In genomic region chr22:40008726-40009125, GRCh38 we compare ENCODE assay signal across 20 cellular contexts. TPM values are rescaled to one million over a fixed set of nuclear protein-coding genes. Genes with fewer than 3 reads are reported as not detected.
A peak's percentile ranks its signal among the peaks of the same experiment; 100 is the strongest.
DNase-seq lines count a peak whose midpoint lies in the region; ATAC-seq and TF ChIP-seq lines count a peak whose summit lies in the region.
"Had no signal": no experiment of that assay in that cellular context is flagged by ENCODE, and none has a peak within 500 bp of the region (broad histone marks: within the 10 kb centered on the region; RNA-seq: fewer than 3 reads in every experiment).

No MANE protein-coding gene starts in this region.

- H3K27ac ChIP-seq in SJCRH30 (peak overlapping the region; percentile 66), hepatocyte (peak overlapping the region; percentile 27), testis (no peak overlapping the region)
- H3K27ac ChIP-seq: coronary artery, esophagus muscularis mucosa, uterus had no signal

- no peaks in the 10 kb centered on the region for H3K9me3 Mint-ChIP-seq in type B pancreatic cell
- no peaks in the 10 kb centered on the region for H3K9me3 Mint-ChIP-seq in mesothelial cell of epicardium
- H3K9me3 Mint-ChIP-seq: activated CD4-positive, alpha-beta memory T cell treated with anti-CD3 and anti-CD28 coated beads, Interleukin-2, amount 10 ng/mL, durations not matched to agents 7 days and 5 days; activated T-helper 17 cell treated with anti-CD3 and anti-CD28 coated beads, Interleukin-2, amount 50 U/mL, for 72 hours; stimulated activated memory B cell treated with anti-CD40 and anti-IgM and Interleukin-4, amounts not matched to agents 10 μg/mL and 1 μg/mL and 100 μg/mL, for 72 hours had no signal

- DNase-seq in SHP77 (lab: John Stamatoyannopoulos, UW), result peak; percentile 40 to 63
- DNase-seq in SHP77 treated with DMSO at 0.1 percent for 48 hours (lab: John Stamatoyannopoulos, UW), result no peak
- DNase-seq in SJCRH30, result peak; percentile 73 to 77
- DNase-seq in hepatocyte (ENCODE audit: low spot score), result no peak
- DNase-seq in type B pancreatic cell (ENCODE audit: extremely low spot score, unreplicated experiment), result no peak
- no peak for DNase-seq in testis
- no peak for DNase-seq in mesothelial cell of epicardium (ENCODE audit: low spot score in 2 of 2, unreplicated experiment in 2 of 2)
- DNase-seq: activated CD4-positive, alpha-beta memory T cell treated with anti-CD3 and anti-CD28 coated beads, Interleukin-2, amount 10 ng/mL, durations not matched to agents 7 days and 5 days; DMS 273 treated with DMSO at 0.1 percent for 48 hours; hypothalamus; KG1; NCI-H1436 treated with DMSO at 0.1 percent for 48 hours; NCI-H524 treated with DMSO at 0.1 percent for 48 hours; SIG-M5; uterus had no signal

- peaks cover 33% of the 10 kb centered on the region for H3K4me1 Mint-ChIP-seq in type B pancreatic cell (ENCODE audit: unreplicated experiment)
- peaks cover 30% of the 10 kb centered on the region for H3K4me1 Mint-ChIP-seq in mesothelial cell of epicardium
- H3K4me1 Mint-ChIP-seq: stimulated activated memory B cell treated with anti-CD40 and anti-IgM and Interleukin-4, amounts not matched to agents 10 μg/mL and 1 μg/mL and 100 μg/mL, for 72 hours had no signal

- H2AFZ ChIP-seq in hepatocyte, result no peak overlapping the region

- H3K36me3 Mint-ChIP-seq in type B pancreatic cell (peaks cover 4% of the 10 kb centered on the region), mesothelial cell of epicardium (no peaks in the 10 kb centered on the region)

- ATAC-seq in GM18505 (IDR thresholded peaks at IDR 0.05; ENCODE audit: unreplicated experiment), result no peak
- ATAC-seq: stimulated activated memory B cell treated with anti-CD40 and anti-IgM and Interleukin-4, amounts not matched to agents 10 μg/mL and 1 μg/mL and 100 μg/mL, for 72 hours had no signal

- H3K79me2 ChIP-seq in hepatocyte, result peaks cover 50% of the 10 kb centered on the region

- H4K20me1 ChIP-seq in hepatocyte (ENCODE audit: insufficient read depth, poor library complexity, severe bottlenecking), result peaks cover 10% of the 10 kb centered on the region

- no peak overlapping the region for H3K4me2 ChIP-seq in hepatocyte

- H3K4me1 ChIP-seq in SJCRH30 (peaks cover 29% of the 10 kb centered on the region), hepatocyte (ENCODE audit: insufficient read depth) (peaks cover 18% of the 10 kb centered on the region), testis (peaks cover 1% of the 10 kb centered on the region)
- H3K4me1 ChIP-seq: uterus had no signal

- H3K4me3 Mint-ChIP-seq in type B pancreatic cell (peak overlapping the region; percentile 31), mesothelial cell of epicardium (no peak overlapping the region)
- H3K4me3 Mint-ChIP-seq: activated CD4-positive, alpha-beta memory T cell treated with anti-CD3 and anti-CD28 coated beads, Interleukin-2, amount 10 ng/mL, durations not matched to agents 7 days and 5 days; stimulated activated memory B cell treated with anti-CD40 and anti-IgM and Interleukin-4, amounts not matched to agents 10 μg/mL and 1 μg/mL and 100 μg/mL, for 72 hours had no signal

- no peak for TF ChIP-seq POLR2A in testis (IDR thresholded peaks at IDR 0.05)
- TF ChIP-seq POLR2A in GM18505 (IDR thresholded peaks at IDR 0.05; ENCODE audit: borderline replicate concordance, extremely low read depth, insufficient read depth, insufficient read length), result no peak

- H3K4me3 ChIP-seq in SJCRH30 (no peak overlapping the region), hepatocyte (no peak overlapping the region), testis (no peak overlapping the region)
- H3K4me3 ChIP-seq: esophagus muscularis mucosa, uterus had no signal

- no peak for TF ChIP-seq CTCF in hepatocyte (IDR thresholded peaks at IDR 0.05; ENCODE audit: poor library complexity)
- TF ChIP-seq CTCF in type B pancreatic cell (conservative IDR thresholded peaks at IDR 0.05), result no peak
- TF ChIP-seq CTCF in testis (IDR thresholded peaks at IDR 0.05), result no peak
- TF ChIP-seq CTCF in mesothelial cell of epicardium (IDR thresholded peaks at IDR 0.05; ENCODE audit: unreplicated experiment), result no peak

- H3K27me3 ChIP-seq in SJCRH30, result no peaks in the 10 kb centered on the region
- no peaks in the 10 kb centered on the region for H3K27me3 ChIP-seq in hepatocyte
- no peaks in the 10 kb centered on the region for H3K27me3 ChIP-seq in testis
- H3K27me3 ChIP-seq: uterus had no signal

- no peaks in the 10 kb centered on the region for H3K9me2 ChIP-seq in hepatocyte (replicated peaks; ENCODE audit: insufficient read depth)

- H3K36me3 ChIP-seq in SJCRH30 (no peaks in the 10 kb centered on the region), hepatocyte (replicated peaks; ENCODE audit: insufficient read depth, low read depth) (no peaks in the 10 kb centered on the region), testis (ENCODE audit: low read depth, missing control alignments) (no peaks in the 10 kb centered on the region)
- H3K36me3 ChIP-seq: esophagus muscularis mucosa, uterus had no signal

- H3K9me3 ChIP-seq in SJCRH30 (replicated peaks) (no peaks in the 10 kb centered on the region), hepatocyte (ENCODE audit: low read depth) (no peaks in the 10 kb centered on the region), testis (no peaks in the 10 kb centered on the region)
- H3K9me3 ChIP-seq: esophagus muscularis mucosa, uterus had no signal

- 63% methylated on average over 6 of the region's 6 CpGs for WGBS in hepatocyte (ENCODE audit: low lambda C conversion rate, missing lambda C conversion rate)
- WGBS in testis, 2 donors, result 83 to 87% methylated on average over 6 of the region's 6 CpGs

- intact Hi-C loops in testis (cut with DNase I; ENCODE audit: low total_unique reads), result no loop called here

- H3K27ac Mint-ChIP-seq in type B pancreatic cell (no peak overlapping the region), mesothelial cell of epicardium (no peak overlapping the region)
- H3K27ac Mint-ChIP-seq: activated CD4-positive, alpha-beta memory T cell treated with anti-CD3 and anti-CD28 coated beads, Interleukin-2, amount 10 ng/mL, durations not matched to agents 7 days and 5 days had no signal

- H3K27me3 Mint-ChIP-seq in type B pancreatic cell, result peaks cover 32% of the 10 kb centered on the region
- peaks cover 3% of the 10 kb centered on the region for H3K27me3 Mint-ChIP-seq in mesothelial cell of epicardium (ENCODE audit: low read depth)

RNA-seq across cellular contexts. Expression of gene FAM83F, which starts 14.0 kb away (rescaled TPM):
- total RNA-seq in SJCRH30 (2014; rRNA removed; shearing (Covaris generic)), result not detected in 2 replicates
- total RNA-seq in hepatocyte (10.4 and 12.8 TPM in 2 replicates), type B pancreatic cell (ENCODE audit: low replicate concordance) (12.4 and 37.5 TPM in 2 replicates), testis (10 to 100 TPM; 30.2 to 41.1 TPM), mesothelial cell of epicardium (6.5 to 8.0 TPM (median 7.2 TPM) in 3 replicates)
- polyA plus RNA-seq in hepatocyte (10.8 and 16.5 TPM in 2 replicates), testis (ENCODE audit: insufficient read depth, low read depth, low replicate concordance) (57.7 TPM)
- total RNA-seq: activated CD4-positive, alpha-beta memory T cell treated with anti-CD3 and anti-CD28 coated beads, Interleukin-2, amount 10 ng/mL, durations not matched to agents 7 days and 5 days had no signal

RNA-seq across cellular contexts. Expression of gene TMA7B, which starts 48.5 kb away (rescaled TPM):
- 0.08 TPM in 1 of 2 replicates, not detected in the other for total RNA-seq in SJCRH30 (2014; rRNA removed; shearing (Covaris generic))
- not detected in 2 replicates for total RNA-seq in hepatocyte
- polyA plus RNA-seq in hepatocyte, result not detected in 2 replicates
- total RNA-seq in type B pancreatic cell (ENCODE audit: low replicate concordance), result not detected in 2 replicates
- under 1 TPM; 0.43 to 0.47 TPM for total RNA-seq in testis
- not detected for polyA plus RNA-seq in testis (ENCODE audit: insufficient read depth, low read depth, low replicate concordance)
- not detected in 3 replicates for total RNA-seq in mesothelial cell of epicardium
- total RNA-seq: esophagus muscularis mucosa, uterus had no signal

Comparison
In these comparisons a context has a peak if more than half of its experiments do, and no peak if none do; other contexts are left out.
1. DNase-seq: peak in SHP77 (2 of 2) and SJCRH30 (2 of 2); none in SHP77 treated with DMSO at 0.1 percent for 48 hours (single experiment), hepatocyte (single experiment), type B pancreatic cell (single experiment), testis (single experiment) and mesothelial cell of epicardium (0 of 2).
2. H3K27ac ChIP-seq: peak in SJCRH30 (single experiment) and hepatocyte (single experiment); none in testis (0 of 2).